15 cellular contexts compared by ENCODE assay signal in genomic region chr2:106551466-106552130, GRCh38.
A peak's percentile ranks its signal among the peaks of the same experiment; 100 is the strongest.
DNase-seq lines count a peak whose midpoint lies in the region; ATAC-seq, FAIRE-seq and TF ChIP-seq lines count a peak whose summit lies in the region.
"Had no signal": no experiment of that assay in that cellular context is flagged by ENCODE, and none has a peak within 500 bp of the region (broad histone marks: within the 10 kb centered on the region; RNA-seq: fewer than 3 reads in every experiment).

No MANE protein-coding gene starts in this region.

- H3K79me2 ChIP-seq in HepG2 (ENCODE audit: insufficient read depth, low read length) (no peaks in the 10 kb centered on the region), trophoblast cell (ENCODE audit: control insufficient read depth, insufficient read depth, low read length, poor library complexity) (no peaks in the 10 kb centered on the region)

- H3K27ac ChIP-seq in HepG2 (ENCODE audit: extremely low read length, insufficient read depth, low read length) (no peak overlapping the region), trophoblast cell (ENCODE audit: low read depth, low read length) (peak overlapping the region; percentile 8), upper lobe of right lung (no peak overlapping the region)
- H3K27ac ChIP-seq: BLaER1 treated with 17β-estradiol and CSF1 and Interleukin-3, amounts not matched to agents 10 nM and 100 nM had no signal

- no peak overlapping the region for H3K18ac ChIP-seq in trophoblast cell (ENCODE audit: low read length)

- H3K9ac ChIP-seq in HepG2 (ENCODE audit: insufficient read depth, low read depth, low read length) (no peak overlapping the region), trophoblast cell (ENCODE audit: low read length) (no peak overlapping the region)
- H3K9ac ChIP-seq: BLaER1 treated with 17β-estradiol and CSF1 and Interleukin-3, amounts not matched to agents 10 nM and 100 nM had no signal

- H3K36me3 Mint-ChIP-seq in activated naive CD8-positive, alpha-beta T cell treated with anti-CD3 and anti-CD28 coated beads for 36 hours = no peaks in the 10 kb centered on the region

- TF ChIP-seq CTCF in HepG2 (CRISPR knock-in tag; IDR thresholded peaks at IDR 0.05) (no peak), upper lobe of right lung (IDR thresholded peaks at IDR 0.05) (no peak)

- TF ChIP-seq POLR2A in HepG2 (IDR thresholded peaks at IDR 0.05; ENCODE audit: insufficient read depth in 1 of 2, low read depth in 2 of 2, low read length in 2 of 2) = no peak

- POLR2A ChIA-PET in HepG2 (lab: Yijun Ruan, JAX) = no interaction called here

- peak overlapping the region; percentile 50 for H4K91ac ChIP-seq in trophoblast cell (ENCODE audit: low read depth, low read length)

- peaks cover 0 to 8% of the 10 kb centered on the region in 2 experiments; a peak in 1 of 5 replicates for H3K27me3 ChIP-seq in HepG2 (ENCODE audit: control insufficient read depth in 1 of 2, insufficient read depth in 2 of 2, low read length in 2 of 2)
- no peaks in the 10 kb centered on the region for H3K27me3 ChIP-seq in trophoblast cell (ENCODE audit: insufficient read depth, low read length)
- peaks cover 10% of the 10 kb centered on the region for H3K27me3 ChIP-seq in upper lobe of right lung
- H3K27me3 ChIP-seq: BLaER1 treated with 17β-estradiol and CSF1 and Interleukin-3, amounts not matched to agents 10 nM and 100 nM had no signal

- peak overlapping the region; percentile 28 for H3K14ac ChIP-seq in trophoblast cell (ENCODE audit: low read length)

- no TSS peak for BruUV-seq in HepG2 (replicated peaks; lab: Mats Ljungman, UMichigan)

- 11% methylated on average over 7 of the region's 7 CpGs for WGBS in HepG2 (ENCODE audit: low lambda C conversion rate)
- WGBS in trophoblast cell (ENCODE audit: extremely low coverage, insufficient coverage, insufficient read length) = no CpG with 5 or more reads among the region's 7 CpGs

- in situ Hi-C loops in HepG2 (cut with HindIII; ENCODE audit: extremely low pct_ligation_motif_present, low pct_unique_long_range_greater_than_20kb) = no loop called here

- no peak overlapping the region for H2BK5ac ChIP-seq in trophoblast cell (ENCODE audit: low read depth, low read length, poor library complexity)

- no peak overlapping the region for H2AK5ac ChIP-seq in trophoblast cell (ENCODE audit: low read length)

- no peak overlapping the region for H3K4ac ChIP-seq in trophoblast cell (ENCODE audit: low read depth, low read length)

- no peaks in the 10 kb centered on the region for H4K20me1 ChIP-seq in HepG2 (ENCODE audit: insufficient read depth, low read length)
- H4K20me1 ChIP-seq: BLaER1 treated with 17β-estradiol and CSF1 and Interleukin-3, amounts not matched to agents 10 nM and 100 nM had no signal

- peak; percentile 58 for DNase-seq in activated effector memory CD4-positive, alpha-beta T cell treated with anti-CD3 and anti-CD28 coated beads, Interleukin-2, amount 50 U/mL, for 16 hours
- DNase-seq in activated effector memory CD4-positive, alpha-beta T cell treated with Interleukin-2 at 50 U/mL for 16 hours = no peak
- DNase-seq in HepG2 (ENCODE audit: low spot score) (peak; percentile 18), trophoblast cell (peak; percentile 48 to 71), upper lobe of right lung (no peak), posterior vena cava (ENCODE audit: low spot score) (no peak)
- no peak for DNase-seq in activated naive CD8-positive, alpha-beta T cell treated with anti-CD3 and anti-CD28 coated beads for 36 hours
- no peak for DNase-seq in activated CD4-positive, alpha-beta T cell treated with anti-CD3 and anti-CD28 coated beads, Interleukin-2, amount 50 U/mL, for 48 hours
- DNase-seq: ACHN; Calu3; CD4-positive, alpha-beta T cell; DMS 273 treated with DMSO at 0.1 percent for 48 hours; GOT3; H9 had no signal

- TF ChIP-seq EP300 in HepG2 (IDR thresholded peaks at IDR 0.05; ENCODE audit: low read depth in 2 of 2, low read length in 2 of 2) (no peak), HepG2 (CRISPR knock-in tag; IDR thresholded peaks at IDR 0.05; ENCODE audit: borderline replicate concordance) (no peak)

- no peaks in the 10 kb centered on the region for H3K9me3 Mint-ChIP-seq in activated naive CD8-positive, alpha-beta T cell treated with anti-CD3 and anti-CD28 coated beads for 36 hours
- H3K9me3 Mint-ChIP-seq: CD4-positive, alpha-beta T cell had no signal

- no peak overlapping the region for H3K4me3 ChIP-seq in HepG2 (replicated peaks in 1 of 3; ENCODE audit: insufficient read depth in 1 of 3, low read depth in 2 of 3, low read length in 3 of 3)
- no peak overlapping the region for H3K4me3 ChIP-seq in trophoblast cell (ENCODE audit: low read depth, low read length)
- H3K4me3 ChIP-seq in upper lobe of right lung = no peak overlapping the region
- H3K4me3 ChIP-seq: BLaER1 treated with 17β-estradiol and CSF1 and Interleukin-3, amounts not matched to agents 10 nM and 100 nM had no signal

- H4K8ac ChIP-seq in trophoblast cell (ENCODE audit: low read depth, low read length) = no peak overlapping the region

- H3K4me3 Mint-ChIP-seq in activated naive CD8-positive, alpha-beta T cell treated with anti-CD3 and anti-CD28 coated beads for 36 hours = no peak overlapping the region
- H3K4me3 Mint-ChIP-seq: CD4-positive, alpha-beta T cell; H9 had no signal

- intact Hi-C loops in HepG2 (cut with micrococcal nuclease; ENCODE audit: unreplicated experiment) = no loop called here
- intact Hi-C loops in upper lobe of right lung (cut with DNase I) = no loop called here
- intact Hi-C loops in posterior vena cava (cut with DNase I) = loop anchor here in 1 of 2 donors (10.0 kb wide), 1 partner anchor 447 kb away; no protein-coding TSS in a partner anchor

- H3K9me3 ChIP-seq in HepG2 (ENCODE audit: low read length) (no peaks in the 10 kb centered on the region), trophoblast cell (ENCODE audit: insufficient read depth, low read depth, low read length) (peaks cover 2% of the 10 kb centered on the region), upper lobe of right lung (no peaks in the 10 kb centered on the region)

- peaks cover 16% of the 10 kb centered on the region for H3K4me1 ChIP-seq in HepG2 (ENCODE audit: insufficient read depth, low read length)
- H3K4me1 ChIP-seq in trophoblast cell (ENCODE audit: control insufficient read depth in 1 of 2, insufficient read depth in 2 of 2, low read length in 2 of 2) = peaks cover 10 to 16% of the 10 kb centered on the region in 2 experiments
- H3K4me1 ChIP-seq in upper lobe of right lung = no peaks in the 10 kb centered on the region

- ATAC-seq in HepG2 = peak; percentile 93
- ATAC-seq in upper lobe of right lung = peak; percentile 31

- no peak overlapping the region for H4K12ac ChIP-seq in trophoblast cell (ENCODE audit: low read depth, low read length)

- peak overlapping the region; percentile 19 for H2BK120ac ChIP-seq in trophoblast cell (ENCODE audit: insufficient read depth, low read length, poor library complexity)

- no peak overlapping the region for H2BK12ac ChIP-seq in trophoblast cell (ENCODE audit: low read length)

- peaks cover 2% of the 10 kb centered on the region for H3K79me1 ChIP-seq in trophoblast cell (ENCODE audit: low read length)

- no peak overlapping the region for H3K23ac ChIP-seq in trophoblast cell (ENCODE audit: low read length)

- H3K4me2 ChIP-seq in HepG2 (ENCODE audit: low read depth, low read length) (peak overlapping the region; percentile 52), trophoblast cell (ENCODE audit: low read length) (no peak overlapping the region)
- H3K4me2 ChIP-seq: BLaER1 treated with 17β-estradiol and CSF1 and Interleukin-3, amounts not matched to agents 10 nM and 100 nM had no signal

- H3K4me1 Mint-ChIP-seq in activated naive CD8-positive, alpha-beta T cell treated with anti-CD3 and anti-CD28 coated beads for 36 hours = no peaks in the 10 kb centered on the region
- H3K4me1 Mint-ChIP-seq: H9 had no signal

- no peaks in the 10 kb centered on the region for H3K27me3 Mint-ChIP-seq in activated naive CD8-positive, alpha-beta T cell treated with anti-CD3 and anti-CD28 coated beads for 36 hours

- no peaks in the 10 kb centered on the region for H3K36me3 ChIP-seq in HepG2 (replicated peaks in 1 of 2; ENCODE audit: control insufficient read depth in 1 of 2, insufficient read depth in 2 of 2, low read length in 2 of 2)
- no peaks in the 10 kb centered on the region for H3K36me3 ChIP-seq in trophoblast cell (ENCODE audit: control insufficient read depth in 1 of 2, insufficient read depth in 2 of 2, low read length in 2 of 2)
- no peaks in the 10 kb centered on the region for H3K36me3 ChIP-seq in upper lobe of right lung
- H3K36me3 ChIP-seq: BLaER1 treated with 17β-estradiol and CSF1 and Interleukin-3, amounts not matched to agents 10 nM and 100 nM had no signal

- TF ChIP-seq RAD21 in HepG2 (CRISPR knock-in tag; IDR thresholded peaks at IDR 0.05) = no peak

- CTCF ChIA-PET in HepG2 (lab: Yijun Ruan, JAX; ENCODE audit: low intra/inter-chr PET ratio, low total read pairs) = no interaction called here

- H3K27ac Mint-ChIP-seq in activated naive CD8-positive, alpha-beta T cell treated with anti-CD3 and anti-CD28 coated beads for 36 hours = no peak overlapping the region
- H3K27ac Mint-ChIP-seq: CD4-positive, alpha-beta T cell had no signal

- H2AFZ ChIP-seq in HepG2 (ENCODE audit: low read length) = no peak overlapping the region
- H2AFZ ChIP-seq in trophoblast cell (ENCODE audit: insufficient read depth, low read length, poor library complexity) = no peak overlapping the region

- FAIRE-seq in HepG2 (lab: Jason Lieb, UNC) = no peak

TF ChIP-seq in HepG2, 621 proteins besides CTCF, POLR2A, EP300 and RAD21 (continues in another document):
- peak; percentile 9; the same call in 1 of the 2 replicates for TF ChIP-seq RXRB (CRISPR knock-in tag; IDR thresholded peaks at IDR 0.05; ENCODE audit: borderline replicate concordance)
- no peak for TF ChIP-seq RFX5 (IDR thresholded peaks at IDR 0.05; ENCODE audit: low read depth, low read length)
- peak; percentile 34; the same call in 1 of the 2 replicates for TF ChIP-seq ZFX (CRISPR knock-in tag; IDR thresholded peaks at IDR 0.05; ENCODE audit: low read depth)
- TF ChIP-seq TIGD3 (CRISPR knock-in tag; IDR thresholded peaks at IDR 0.05; ENCODE audit: borderline replicate concordance) = no peak

Comparison
In these comparisons a context has a peak if more than half of its experiments do, and no peak if none do; other contexts are left out.
1. DNase-seq: peak in activated effector memory CD4-positive, alpha-beta T cell treated with anti-CD3 and anti-CD28 coated beads, Interleukin-2, amount 50 U/mL, for 16 hours (single experiment), HepG2 (single experiment) and trophoblast cell (2 of 2); none in activated effector memory CD4-positive, alpha-beta T cell treated with Interleukin-2 at 50 U/mL for 16 hours (single experiment), upper lobe of right lung (single experiment), activated naive CD8-positive, alpha-beta T cell treated with anti-CD3 and anti-CD28 coated beads for 36 hours (single experiment), posterior vena cava (single experiment) and activated CD4-positive, alpha-beta T cell treated with anti-CD3 and anti-CD28 coated beads, Interleukin-2, amount 50 U/mL, for 48 hours (0 of 2).